ENCODE assay signal across 12 cellular contexts in genomic region chrX:63784346-63784901, GRCh38. TPM values are rescaled to one million over a fixed set of nuclear protein-coding genes. Genes with fewer than 3 reads are reported as not detected.
A peak's percentile ranks its signal among the peaks of the same experiment; 100 is the strongest.
DNase-seq lines count a peak whose midpoint lies in the region; ATAC-seq and TF ChIP-seq lines count a peak whose summit lies in the region.
"Had no signal": no experiment of that assay in that cellular context is flagged by ENCODE, and none has a peak within 500 bp of the region (broad histone marks: within the 10 kb centered on the region; RNA-seq: fewer than 3 reads in every experiment).

No MANE protein-coding gene starts in this region.

- H3K36me3 ChIP-seq in BJ (ENCODE audit: control insufficient read depth, insufficient read depth, low read length) (no peaks in the 10 kb centered on the region), parathyroid adenoma (ENCODE audit: control insufficient read depth, insufficient read depth, low read length) (no peaks in the 10 kb centered on the region), Caco-2 (ENCODE audit: control insufficient read depth, insufficient read depth, low read length) (no peaks in the 10 kb centered on the region)

- H3K4me2 ChIP-seq in parathyroid adenoma (ENCODE audit: low read length), result peak overlapping the region; percentile 72

- H3K9ac ChIP-seq in parathyroid adenoma, result no peak overlapping the region

- TF ChIP-seq CTCF in BJ (IDR thresholded peaks at IDR 0.05; ENCODE audit: insufficient read depth, low read depth, low read length) (no peak), WTC11 (IDR thresholded peaks at IDR 0.05) (no peak), parathyroid adenoma (IDR thresholded peaks at IDR 0.05) (no peak), Caco-2 (IDR thresholded peaks at IDR 0.05; ENCODE audit: insufficient read depth in 1 of 2, low read depth in 1 of 2, low read length in 1 of 2, severe bottlenecking in 1 of 2, unreplicated experiment in 1 of 2) (no peak)

- H3K4me1 Mint-ChIP-seq in WTC11 (peaks cover 25% of the 10 kb centered on the region), Caco-2 (ENCODE audit: low read depth, unreplicated experiment) (no peaks in the 10 kb centered on the region)

- H3K79me2 ChIP-seq in parathyroid adenoma, result no peaks in the 10 kb centered on the region

- H3K4me3 Mint-ChIP-seq in WTC11, result peak overlapping the region; percentile 67
- no peak overlapping the region for H3K4me3 Mint-ChIP-seq in Caco-2 (ENCODE audit: unreplicated experiment)

- H3K27ac Mint-ChIP-seq in WTC11 (peak overlapping the region; percentile 57; the same call in 1 of the 2 replicates), Caco-2 (ENCODE audit: unreplicated experiment) (no peak overlapping the region)
- H3K27ac Mint-ChIP-seq: activated CD8-positive, alpha-beta T cell treated with anti-CD3 and anti-CD28 coated beads, Interleukin-2, amount 10 ng/mL, durations not matched to agents 7 days and 5 days had no signal

- BruUV-seq in Caco-2 (replicated peaks; lab: Mats Ljungman, UMichigan), result no TSS peak

- H3K27me3 ChIP-seq in BJ (ENCODE audit: control insufficient read depth, insufficient read depth, low read length) (no peaks in the 10 kb centered on the region), parathyroid adenoma (ENCODE audit: control insufficient read depth, insufficient read depth, low read length) (no peaks in the 10 kb centered on the region), Caco-2 (replicated peaks; ENCODE audit: control insufficient read depth, insufficient read depth, low read length) (no peaks in the 10 kb centered on the region)

- CTCF ChIA-PET in BJ (lab: Yijun Ruan, JAX), result interaction anchor here (0.7 kb wide), 1 partner anchor 18 kb away, joined by 3 read pairs; no protein-coding TSS in a partner anchor
- CTCF ChIA-PET in WTC11 (lab: Charles Lee), result interaction anchor here (0.9 to 1.5 kb wide), 3 partner anchors 22 to 421 kb away, joined by 3 to 5 read pairs (median 3); partner anchors contain the start of gene AMER1
- CTCF ChIA-PET in Caco-2 (lab: Charles Lee), result no interaction called here

- peak overlapping the region; percentile 47 for H3K27ac ChIP-seq in parathyroid adenoma
- H3K27ac ChIP-seq: HL-60 had no signal

- no peaks in the 10 kb centered on the region for H3K9me3 ChIP-seq in parathyroid adenoma (ENCODE audit: control insufficient read depth, low read length)
- H3K9me3 ChIP-seq in Caco-2, result no peaks in the 10 kb centered on the region

- peaks cover 14% of the 10 kb centered on the region for H3K9me3 Mint-ChIP-seq in WTC11
- H3K9me3 Mint-ChIP-seq in Caco-2 (ENCODE audit: unreplicated experiment), result no peaks in the 10 kb centered on the region

- H3K36me3 Mint-ChIP-seq in WTC11 (peaks cover 22% of the 10 kb centered on the region), Caco-2 (ENCODE audit: insufficient read depth, unreplicated experiment) (no peaks in the 10 kb centered on the region)

- DNase-seq in BJ (ENCODE audit: low read depth) (no peak), WTC11 (ENCODE audit: low spot score) (peak; percentile 8), left ventricle myocardium superior (peak; percentile 26), DMS114 treated with DMSO at 0.1 percent for 48 hours (lab: John Stamatoyannopoulos, UW; ENCODE audit: unreplicated experiment) (no peak), foreskin melanocyte (no peak), Caco-2 (no peak)
- DNase-seq: activated CD8-positive, alpha-beta T cell treated with anti-CD3 and anti-CD28 coated beads, Interleukin-2, amount 10 ng/mL, durations not matched to agents 7 days and 5 days; DMS153; NCI-H774 had no signal

- POLR2A ChIA-PET in BJ (lab: Charles Lee) (no interaction called here), WTC11 (lab: Charles Lee) (interaction anchor here (0.6 to 2.0 kb wide), 3 partner anchors 10 to 641 kb away, joined by 3 to 14 read pairs (median 6); no protein-coding TSS in a partner anchor), Caco-2 (lab: Charles Lee) (no interaction called here)

- H3K4me1 ChIP-seq in parathyroid adenoma, result peaks cover 4% of the 10 kb centered on the region
- no peaks in the 10 kb centered on the region for H3K4me1 ChIP-seq in Caco-2

- peak overlapping the region; percentile 90 for H2AFZ ChIP-seq in parathyroid adenoma

- ATAC-seq in WTC11 (peak; percentile 17), left ventricle myocardium superior (peak; percentile 65), GM19395 (IDR thresholded peaks at IDR 0.05; ENCODE audit: unreplicated experiment) (no peak)
- ATAC-seq: activated CD8-positive, alpha-beta T cell treated with anti-CD3 and anti-CD28 coated beads, Interleukin-2, amount 10 ng/mL, durations not matched to agents 7 days and 5 days had no signal

- no peaks in the 10 kb centered on the region for H3K27me3 Mint-ChIP-seq in WTC11 (ENCODE audit: low read depth)
- no peaks in the 10 kb centered on the region for H3K27me3 Mint-ChIP-seq in Caco-2 (ENCODE audit: insufficient read depth, unreplicated experiment)

- intact Hi-C loops in left ventricle myocardium superior (cut with micrococcal nuclease) (no loop called here), Caco-2 (cut with micrococcal nuclease; ENCODE audit: unreplicated experiment) (no loop called here)

- peak overlapping the region; percentile 43 for H3K4me3 ChIP-seq in BJ (ENCODE audit: low read depth, low read length)
- H3K4me3 ChIP-seq in parathyroid adenoma (ENCODE audit: low read depth, low read length), result peak overlapping the region; percentile 53
- no peak overlapping the region for H3K4me3 ChIP-seq in Caco-2 (ENCODE audit: low read depth, low read length)

TF ChIP-seq in WTC11, 78 proteins besides CTCF, POLR2A, EP300 and RAD21:
- TF ChIP-seq IRF2 (CRISPR knock-in tag; IDR thresholded peaks at IDR 0.05; ENCODE audit: borderline replicate concordance, low read depth) (no peak), ZNF416 (CRISPR knock-in tag; IDR thresholded peaks at IDR 0.05) (no peak), SOX15 (CRISPR knock-in tag; IDR thresholded peaks at IDR 0.05) (no peak), ATF2 (CRISPR knock-in tag; IDR thresholded peaks at IDR 0.05; ENCODE audit: borderline replicate concordance, low read depth) (no peak), TCF7 (CRISPR knock-in tag; IDR thresholded peaks at IDR 0.05; ENCODE audit: low read depth) (no peak), PRRX2 (CRISPR knock-in tag; IDR thresholded peaks at IDR 0.05) (no peak), CREB1 (CRISPR knock-in tag; IDR thresholded peaks at IDR 0.05) (no peak), KAT7 (CRISPR knock-in tag; IDR thresholded peaks at IDR 0.05; ENCODE audit: borderline replicate concordance) (no peak), NFATC4 (CRISPR knock-in tag; IDR thresholded peaks at IDR 0.05) (no peak), SMAD4 (CRISPR knock-in tag; IDR thresholded peaks at IDR 0.05) (no peak), ZNF423 (CRISPR knock-in tag; IDR thresholded peaks at IDR 0.05) (no peak), SMAD3 (CRISPR knock-in tag; IDR thresholded peaks at IDR 0.05; ENCODE audit: borderline replicate concordance) (no peak)
- TF ChIP-seq, protein P1, sequence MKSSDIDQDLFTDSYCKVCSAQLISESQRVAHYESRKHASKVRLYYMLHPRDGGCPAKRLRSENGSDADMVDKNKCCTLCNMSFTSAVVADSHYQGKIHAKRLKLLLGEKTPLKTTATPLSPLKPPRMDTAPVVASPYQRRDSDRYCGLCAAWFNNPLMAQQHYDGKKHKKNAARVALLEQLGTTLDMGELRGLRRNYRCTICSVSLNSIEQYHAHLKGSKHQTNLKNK (CRISPR knock-in tag; IDR thresholded peaks at IDR 0.05), result no peak
- TF ChIP-seq, protein P2, sequence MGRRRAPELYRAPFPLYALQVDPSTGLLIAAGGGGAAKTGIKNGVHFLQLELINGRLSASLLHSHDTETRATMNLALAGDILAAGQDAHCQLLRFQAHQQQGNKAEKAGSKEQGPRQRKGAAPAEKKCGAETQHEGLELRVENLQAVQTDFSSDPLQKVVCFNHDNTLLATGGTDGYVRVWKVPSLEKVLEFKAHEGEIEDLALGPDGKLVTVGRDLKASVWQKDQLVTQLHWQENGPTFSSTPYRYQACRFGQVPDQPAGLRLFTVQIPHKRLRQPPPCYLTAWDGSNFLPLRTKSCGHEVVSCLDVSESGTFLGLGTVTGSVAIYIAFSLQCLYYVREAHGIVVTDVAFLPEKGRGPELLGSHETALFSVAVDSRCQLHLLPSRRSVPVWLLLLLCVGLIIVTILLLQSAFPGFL (CRISPR knock-in tag; IDR thresholded peaks at IDR 0.05; ENCODE audit: borderline replicate concordance), result no peak
- TF ChIP-seq, protein P3, sequence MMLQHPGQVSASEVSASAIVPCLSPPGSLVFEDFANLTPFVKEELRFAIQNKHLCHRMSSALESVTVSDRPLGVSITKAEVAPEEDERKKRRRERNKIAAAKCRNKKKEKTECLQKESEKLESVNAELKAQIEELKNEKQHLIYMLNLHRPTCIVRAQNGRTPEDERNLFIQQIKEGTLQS (CRISPR knock-in tag; conservative IDR thresholded peaks at IDR 0.05), result no peak
- TF ChIP-seq, protein P4, sequence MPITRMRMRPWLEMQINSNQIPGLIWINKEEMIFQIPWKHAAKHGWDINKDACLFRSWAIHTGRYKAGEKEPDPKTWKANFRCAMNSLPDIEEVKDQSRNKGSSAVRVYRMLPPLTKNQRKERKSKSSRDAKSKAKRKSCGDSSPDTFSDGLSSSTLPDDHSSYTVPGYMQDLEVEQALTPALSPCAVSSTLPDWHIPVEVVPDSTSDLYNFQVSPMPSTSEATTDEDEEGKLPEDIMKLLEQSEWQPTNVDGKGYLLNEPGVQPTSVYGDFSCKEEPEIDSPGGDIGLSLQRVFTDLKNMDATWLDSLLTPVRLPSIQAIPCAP (CRISPR knock-in tag; IDR thresholded peaks at IDR 0.05), result no peak

RNA-seq across cellular contexts. Expression of gene ARHGEF9, which starts 0.6 kb away (rescaled TPM):
- 17.6 and 18.2 TPM in 2 replicates for polyA plus RNA-seq in BJ (2011; rRNA removed)
- polyA minus RNA-seq in BJ (2011; rRNA and poly(A)+ RNA removed), result 15.9 and 20.9 TPM in 2 replicates
- total RNA-seq in WTC11 (2021), result 31.3 to 32.1 TPM (median 31.7 TPM) in 3 replicates
- total RNA-seq in left ventricle myocardium superior, result 37.5 TPM
- total RNA-seq in Caco-2 (2022), result 9.8 and 14.4 TPM in 2 replicates

Comparison
In these comparisons a context has a peak if more than half of its experiments do, and no peak if none do; other contexts are left out.
1. DNase-seq: peak in WTC11 (single experiment) and left ventricle myocardium superior (single experiment); none in BJ (single experiment), DMS114 treated with DMSO at 0.1 percent for 48 hours (single experiment), foreskin melanocyte (single experiment) and Caco-2 (0 of 2).